Comparison of ENCODE assay signal across 1 cellular context in the genomic region with DNA sequence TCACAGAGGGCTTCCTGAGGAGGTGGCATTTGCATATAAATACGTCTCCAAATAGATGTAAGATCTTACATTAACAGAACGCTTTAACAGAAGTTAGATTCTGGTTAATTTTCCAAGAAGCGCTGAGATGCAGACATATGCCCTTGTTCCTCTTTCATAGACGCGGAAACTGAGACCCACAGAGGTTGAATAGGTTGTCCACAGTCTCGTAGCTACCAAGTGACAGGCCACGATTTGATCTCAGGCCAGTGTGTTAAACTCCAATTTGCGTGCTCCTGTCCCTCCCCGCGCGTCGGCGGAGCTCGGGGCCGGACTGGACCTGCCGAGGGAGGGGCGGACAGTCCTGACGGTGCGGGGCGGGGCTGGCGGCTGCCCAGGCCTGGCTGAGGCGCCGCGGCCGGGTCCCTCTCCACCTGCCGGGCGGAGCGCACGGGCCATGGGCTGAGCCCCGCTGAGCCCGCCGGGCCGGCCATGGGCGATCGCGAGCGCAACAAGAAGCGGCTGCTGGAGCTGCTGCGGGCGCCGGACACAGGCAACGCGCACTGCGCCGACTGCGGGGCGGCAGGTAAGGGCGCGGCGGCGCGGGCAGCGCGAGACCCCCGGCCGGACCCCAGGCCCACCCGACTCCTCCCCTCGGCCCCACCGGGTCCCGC.
TF ChIP-seq lines count a peak whose summit lies in the region.

Gene ADAP2, plus strand, starts transcription at position 402 of the 653 bp plus-strand sequence. Its CDS starts 70 bp downstream, at position 472.

TF ChIP-seq in WTC11, 78 proteins besides CTCF, POLR2A, EP300 and RAD21 (continued from another document):
- TF ChIP-seq USF1 (CRISPR knock-in tag; IDR thresholded peaks at IDR 0.05) (no peak), ZNF423 (CRISPR knock-in tag; IDR thresholded peaks at IDR 0.05) (no peak), SMAD3 (CRISPR knock-in tag; IDR thresholded peaks at IDR 0.05; ENCODE audit: borderline replicate concordance) (no peak), TEAD1 (CRISPR knock-in tag; IDR thresholded peaks at IDR 0.05) (no peak), E2F5 (CRISPR knock-in tag; IDR thresholded peaks at IDR 0.05) (0 out of 2 replicates have a peak, but pooled peaks have one; percentile 47), ZNF317 (CRISPR knock-in tag; IDR thresholded peaks at IDR 0.05; ENCODE audit: borderline replicate concordance, low read depth) (peak; percentile 44; the same call in 1 of the 2 replicates), TCF7 (CRISPR knock-in tag; IDR thresholded peaks at IDR 0.05; ENCODE audit: low read depth) (no peak), ZNF396 (CRISPR knock-in tag; IDR thresholded peaks at IDR 0.05; ENCODE audit: borderline replicate concordance) (no peak)
- TF ChIP-seq, protein P1, sequence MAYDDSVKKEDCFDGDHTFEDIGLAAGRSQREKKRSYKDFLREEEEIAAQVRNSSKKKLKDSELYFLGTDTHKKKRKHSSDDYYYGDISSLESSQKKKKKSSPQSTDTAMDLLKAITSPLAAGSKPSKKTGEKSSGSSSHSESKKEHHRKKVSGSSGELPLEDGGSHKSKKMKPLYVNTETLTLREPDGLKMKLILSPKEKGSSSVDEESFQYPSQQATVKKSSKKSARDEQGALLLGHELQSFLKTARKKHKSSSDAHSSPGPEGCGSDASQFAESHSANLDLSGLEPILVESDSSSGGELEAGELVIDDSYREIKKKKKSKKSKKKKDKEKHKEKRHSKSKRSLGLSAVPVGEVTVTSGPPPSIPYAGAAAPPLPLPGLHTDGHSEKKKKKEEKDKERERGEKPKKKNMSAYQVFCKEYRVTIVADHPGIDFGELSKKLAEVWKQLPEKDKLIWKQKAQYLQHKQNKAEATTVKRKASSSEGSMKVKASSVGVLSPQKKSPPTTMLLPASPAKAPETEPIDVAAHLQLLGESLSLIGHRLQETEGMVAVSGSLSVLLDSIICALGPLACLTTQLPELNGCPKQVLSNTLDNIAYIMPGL (CRISPR knock-in tag; IDR thresholded peaks at IDR 0.05), result no peak
- TF ChIP-seq, protein P2, sequence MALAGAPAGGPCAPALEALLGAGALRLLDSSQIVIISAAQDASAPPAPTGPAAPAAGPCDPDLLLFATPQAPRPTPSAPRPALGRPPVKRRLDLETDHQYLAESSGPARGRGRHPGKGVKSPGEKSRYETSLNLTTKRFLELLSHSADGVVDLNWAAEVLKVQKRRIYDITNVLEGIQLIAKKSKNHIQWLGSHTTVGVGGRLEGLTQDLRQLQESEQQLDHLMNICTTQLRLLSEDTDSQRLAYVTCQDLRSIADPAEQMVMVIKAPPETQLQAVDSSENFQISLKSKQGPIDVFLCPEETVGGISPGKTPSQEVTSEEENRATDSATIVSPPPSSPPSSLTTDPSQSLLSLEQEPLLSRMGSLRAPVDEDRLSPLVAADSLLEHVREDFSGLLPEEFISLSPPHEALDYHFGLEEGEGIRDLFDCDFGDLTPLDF (CRISPR knock-in tag; IDR thresholded peaks at IDR 0.05), result no peak
TF ChIP-seq in WTC11: peak in this region for 2.
